ENCODE assay signal across 10 cellular contexts in the genomic region with DNA sequence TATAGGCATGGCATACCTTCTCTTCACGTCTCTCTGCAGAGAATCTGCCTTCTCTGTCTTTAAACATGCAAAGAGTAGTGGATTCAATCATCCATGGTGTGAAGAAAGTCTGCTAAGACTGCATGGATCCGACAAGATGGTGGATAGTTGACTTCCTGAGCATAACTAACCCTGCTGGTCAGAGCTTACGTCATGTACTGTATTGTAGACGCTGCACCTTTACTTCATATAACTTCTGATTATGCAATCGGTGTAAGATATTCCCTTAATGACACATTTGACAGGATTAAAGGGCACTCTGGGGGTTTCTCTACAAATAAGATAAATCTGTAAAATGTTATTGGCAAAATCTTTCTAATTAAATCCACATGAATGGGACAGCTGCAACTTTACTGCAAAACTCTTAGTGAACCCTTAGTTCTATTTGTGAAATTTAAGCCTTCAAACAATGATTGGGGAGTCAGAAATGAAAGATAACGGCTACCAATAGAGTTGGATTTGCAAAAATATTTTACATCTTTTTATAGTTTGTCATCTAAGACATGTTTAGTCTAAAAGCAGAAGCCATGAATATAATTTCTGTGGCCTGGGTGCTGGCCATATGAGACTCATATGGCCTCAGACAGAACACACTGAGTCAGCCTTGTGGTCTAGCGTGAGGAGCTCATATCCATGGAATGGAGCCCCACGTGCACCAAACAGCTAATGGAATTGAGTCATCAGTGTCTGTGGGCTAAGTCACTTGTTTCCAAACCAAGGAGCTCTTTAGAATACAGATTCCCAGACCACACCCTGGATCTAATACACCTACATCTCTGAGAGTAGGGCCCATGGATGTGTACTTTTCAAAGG.
A peak's percentile ranks its signal among the peaks of the same experiment; 100 is the strongest.
DNase-seq lines count a peak whose midpoint lies in the region; ATAC-seq and TF ChIP-seq lines count a peak whose summit lies in the region.
"Had no signal": no experiment of that assay in that cellular context is flagged by ENCODE, and none has a peak within 500 bp of the region (broad histone marks: within the 10 kb centered on the region; RNA-seq: fewer than 3 reads in every experiment).

No MANE protein-coding gene starts in this region.

- ATAC-seq in HG03159 (IDR thresholded peaks at IDR 0.05; ENCODE audit: unreplicated experiment) (no peak), HG03565 (IDR thresholded peaks at IDR 0.05; ENCODE audit: unreplicated experiment) (no peak), natural killer cell (no peak)
- ATAC-seq: activated CD8-positive, alpha-beta memory T cell treated with anti-CD3 and anti-CD28 coated beads, Interleukin-2, amount 10 ng/mL, durations not matched to agents 7 days and 5 days had no signal

- peaks cover 0 to 6% of the 10 kb centered on the region in 2 donors for H3K27me3 Mint-ChIP-seq in natural killer cell (ENCODE audit: low read depth in 2 of 2)

- DNase-seq in stimulated activated CD4-positive, alpha-beta T cell treated with anti-CD3 and anti-CD28 coated beads, Interleukin-15, amount 100 ng/mL, for 24 hours = peak; percentile 19
- no peak for DNase-seq in stimulated activated CD4-positive, alpha-beta T cell treated with anti-CD3 and anti-CD28 coated beads, Interleukin-4, amount 100 ng/mL, for 24 hours
- DNase-seq in T1000 (lab: John Stamatoyannopoulos, UW) (peak; percentile 74), foreskin melanocyte (peak; percentile 77), natural killer cell (no peak), NCI-H1105 treated with DMSO at 0.1 percent for 48 hours (lab: John Stamatoyannopoulos, UW) (no peak)
- DNase-seq: activated CD8-positive, alpha-beta memory T cell treated with anti-CD3 and anti-CD28 coated beads, Interleukin-2, amount 10 ng/mL, durations not matched to agents 7 days and 5 days; transverse colon had no signal

- intact Hi-C loops in natural killer cell (cut with micrococcal nuclease) = no loop called here

- H3K4me3 Mint-ChIP-seq in natural killer cell = no peak overlapping the region
- H3K4me3 Mint-ChIP-seq: activated CD8-positive, alpha-beta memory T cell treated with anti-CD3 and anti-CD28 coated beads, Interleukin-2, amount 10 ng/mL, durations not matched to agents 7 days and 5 days had no signal

- H3K27ac Mint-ChIP-seq in natural killer cell = no peak overlapping the region
- H3K27ac Mint-ChIP-seq: activated CD8-positive, alpha-beta memory T cell treated with anti-CD3 and anti-CD28 coated beads, Interleukin-2, amount 10 ng/mL, durations not matched to agents 7 days and 5 days had no signal

- H3K9me3 Mint-ChIP-seq in natural killer cell = peaks cover 0 to 2% of the 10 kb centered on the region in 2 donors

- no peak for TF ChIP-seq CTCF in natural killer cell (IDR thresholded peaks at IDR 0.05)

- H3K36me3 Mint-ChIP-seq in natural killer cell = no peaks in the 10 kb centered on the region
- H3K36me3 Mint-ChIP-seq: activated CD8-positive, alpha-beta memory T cell treated with anti-CD3 and anti-CD28 coated beads, Interleukin-2, amount 10 ng/mL, durations not matched to agents 7 days and 5 days had no signal

- H3K4me1 Mint-ChIP-seq in natural killer cell = no peaks in the 10 kb centered on the region
- H3K4me1 Mint-ChIP-seq: activated CD8-positive, alpha-beta memory T cell treated with anti-CD3 and anti-CD28 coated beads, Interleukin-2, amount 10 ng/mL, durations not matched to agents 7 days and 5 days had no signal

Comparison
In these comparisons a context has a peak if more than half of its experiments do, and no peak if none do; other contexts are left out.
1. DNase-seq: peak in stimulated activated CD4-positive, alpha-beta T cell treated with anti-CD3 and anti-CD28 coated beads, Interleukin-15, amount 100 ng/mL, for 24 hours (single experiment), T1000 (single experiment) and foreskin melanocyte (single experiment); none in stimulated activated CD4-positive, alpha-beta T cell treated with anti-CD3 and anti-CD28 coated beads, Interleukin-4, amount 100 ng/mL, for 24 hours (single experiment), natural killer cell (single experiment) and NCI-H1105 treated with DMSO at 0.1 percent for 48 hours (single experiment).